In genomic region chr19:58362272-58362994, GRCh38 we compare ENCODE assay signal across 8 cellular contexts. TPM values are rescaled to one million over a fixed set of nuclear protein-coding genes. Genes with fewer than 3 reads are reported as not detected.
A peak's percentile ranks its signal among the peaks of the same experiment; 100 is the strongest.
DNase-seq lines count a peak whose midpoint lies in the region; ATAC-seq, FAIRE-seq and TF ChIP-seq lines count a peak whose summit lies in the region.

TSS of gene ZNF497 (minus strand) at chr19:58362751. CDS start at chr19:58357635, 5,116 bp downstream.

- no peak for FAIRE-seq in pancreas (lab: Jason Lieb, UNC)

- ATAC-seq in HG02642 (IDR thresholded peaks at IDR 0.05; ENCODE audit: poor library complexity, unreplicated experiment), result peak; percentile 90
- ATAC-seq in Right ventricle myocardium superior (ENCODE audit: poor library complexity), result peak; percentile 96
- ATAC-seq in pancreas, result peak; percentile 94 to 97 (median 95)

- no peaks in the 10 kb centered on the region for H3K9me3 ChIP-seq in pancreas
- H3K9me3 ChIP-seq in tibial artery, result no peaks in the 10 kb centered on the region

- peaks cover 14% of the 10 kb centered on the region for H3K4me1 Mint-ChIP-seq in activated naive CD8-positive, alpha-beta T cell treated with anti-CD3 and anti-CD28 coated beads for 36 hours

- peak within 1 kb of the TSS; percentile 38 to 65 (median 58) for H3K4me3 ChIP-seq in pancreas
- peak within 1 kb of the TSS; percentile 72 to 73 for H3K4me3 ChIP-seq in tibial artery

- no peaks in the 10 kb centered on the region for H3K36me3 Mint-ChIP-seq in activated naive CD8-positive, alpha-beta T cell treated with anti-CD3 and anti-CD28 coated beads for 36 hours

- H3K27me3 ChIP-seq in pancreas (no peaks in the 10 kb centered on the region), tibial artery (peaks cover 0 to 24% of the 10 kb centered on the region in 2 donors)

- no peaks in the 10 kb centered on the region for H3K27me3 Mint-ChIP-seq in activated naive CD8-positive, alpha-beta T cell treated with anti-CD3 and anti-CD28 coated beads for 36 hours

- H3K4me3 Mint-ChIP-seq in activated naive CD8-positive, alpha-beta T cell treated with anti-CD3 and anti-CD28 coated beads for 36 hours, result peak within 1 kb of the TSS; percentile 87

- peak; percentile 91 for DNase-seq in NCI-H1105 (lab: John Stamatoyannopoulos, UW)
- peak; percentile 39 for DNase-seq in SKM-1 (lab: John Stamatoyannopoulos, UW; ENCODE audit: unreplicated experiment)
- peak; percentile 99 for DNase-seq in activated naive CD8-positive, alpha-beta T cell treated with anti-CD3 and anti-CD28 coated beads for 36 hours
- DNase-seq in Right ventricle myocardium superior, result peak; percentile 99
- peak; percentile 96 to 99 (median 97) for DNase-seq in pancreas
- peak; percentile 95 to 98 for DNase-seq in tibial artery

- intact Hi-C loops in Right ventricle myocardium superior (cut with DNase I), result no loop called here
- intact Hi-C loops in pancreas (cut with DNase I), result no loop called here
- intact Hi-C loops in tibial artery (cut with DNase I; ENCODE audit: low total_unique reads), result loop anchor here (2.0 kb wide), 1 partner anchor 18 kb away; the partner anchor contains the start of gene ZNF837

- H3K36me3 ChIP-seq in pancreas (no peaks in the 10 kb centered on the region), tibial artery (peaks cover 0 to 13% (median 0%) of the 10 kb centered on the region in 3 donors)

- WGBS in pancreas, 2 donors, result 0% methylated on average over 63 to 74 of the region's 74 CpGs

- TF ChIP-seq CTCF in pancreas (IDR thresholded peaks at IDR 0.05) (no peak), tibial artery (IDR thresholded peaks at IDR 0.05) (peak in 1 of 2 experiments; percentile 20)

- peak within 1 kb of the TSS; percentile 94 for H3K27ac Mint-ChIP-seq in activated naive CD8-positive, alpha-beta T cell treated with anti-CD3 and anti-CD28 coated beads for 36 hours

- TF ChIP-seq POLR2A in GM10847 (IDR thresholded peaks at IDR 0.05; ENCODE audit: extremely low read depth, insufficient read length), result peak; percentile 42

- H3K4me1 ChIP-seq in pancreas (no peaks in the 10 kb centered on the region), tibial artery (peaks cover 0 to 14% (median 6%) of the 10 kb centered on the region in 4 donors)

- no peaks in the 10 kb centered on the region for H3K9me3 Mint-ChIP-seq in activated naive CD8-positive, alpha-beta T cell treated with anti-CD3 and anti-CD28 coated beads for 36 hours

- H3K27ac ChIP-seq in pancreas (peak within 1 kb of the TSS; percentile 78 to 91 (median 83)), tibial artery (peak within 1 kb of the TSS; percentile 92 to 96)

RNA-seq across cellular contexts. Expression of gene ZNF497, which starts in this region (rescaled TPM):
- 1 to 10 TPM; 1.5 to 1.7 TPM for total RNA-seq in activated naive CD8-positive, alpha-beta T cell treated with anti-CD3 and anti-CD28 coated beads for 36 hours
- total RNA-seq in Right ventricle myocardium superior (0.30 TPM), pancreas (1 to 10 TPM in 5 of 6 donors, under 1 TPM in 1; 0.95 to 2.0 (median 1.4) TPM)
- polyA plus RNA-seq in pancreas, result 1 to 10 TPM; 4.7 to 5.3 TPM

Comparison
In these comparisons a context has a peak if more than half of its experiments do, and no peak if none do; other contexts are left out.
1. Peak in every context shown above with its lines: DNase-seq, ATAC-seq, H3K4me3 ChIP-seq and H3K27ac ChIP-seq.
2. Peak in DNase-seq and ATAC-seq in Right ventricle myocardium superior; RNA of the gene not detected or under 1 TPM.
3. DNase-seq: peak in every context shown above with its lines; median percentile 99 in activated naive CD8-positive, alpha-beta T cell treated with anti-CD3 and anti-CD28 coated beads for 36 hours; 99 in Right ventricle myocardium superior; 97 in pancreas; 96 in tibial artery; 91 in NCI-H1105; 39 in SKM-1.